Comparison of ENCODE assay signal across 10 cellular contexts in the genomic region with DNA sequence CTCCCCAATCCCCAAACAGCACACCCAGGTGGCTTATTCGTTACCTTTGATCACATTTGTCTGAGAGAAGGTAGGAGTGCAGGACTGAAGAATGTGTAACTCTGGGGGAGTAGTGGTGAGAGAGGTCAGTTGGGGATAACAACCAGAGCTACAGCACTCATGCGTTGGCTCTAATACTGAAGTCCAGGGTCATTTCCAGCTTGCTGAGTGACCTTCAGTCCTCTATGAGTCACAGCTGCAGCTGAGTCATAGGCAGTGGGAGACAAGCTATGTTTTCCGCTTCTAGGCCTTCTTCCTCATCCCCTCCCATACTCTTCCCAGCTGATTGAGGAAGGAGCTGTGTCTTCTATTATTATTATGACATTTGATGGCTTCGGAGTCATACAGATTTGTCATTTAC. TPM values are rescaled to one million over a fixed set of nuclear protein-coding genes. Genes with fewer than 3 reads are reported as not detected.
A peak's percentile ranks its signal among the peaks of the same experiment; 100 is the strongest.
DNase-seq lines count a peak whose midpoint lies in the region; ATAC-seq and TF ChIP-seq lines count a peak whose summit lies in the region.
"Had no signal": no experiment of that assay in that cellular context is flagged by ENCODE, and none has a peak within 500 bp of the region (broad histone marks: within the 10 kb centered on the region; RNA-seq: fewer than 3 reads in every experiment).

No MANE protein-coding gene starts in this region.

- no peaks in the 10 kb centered on the region for H3K9me3 Mint-ChIP-seq in HFFc6

- no peaks in the 10 kb centered on the region for H3K36me3 Mint-ChIP-seq in HFFc6 (ENCODE audit: low read depth)

- peaks cover 30% of the 10 kb centered on the region for H3K4me1 Mint-ChIP-seq in HFFc6 (ENCODE audit: low read depth)

- TF ChIP-seq POLR2A in stomach (IDR thresholded peaks at IDR 0.05), result no peak

- 19 to 40% (median 32%) methylated on average over 4 of the region's 4 CpGs for WGBS in stomach, 5 donors

- H3K27ac Mint-ChIP-seq in HFFc6, result peak overlapping the region; percentile 46

- no peak overlapping the region for H3K4me3 Mint-ChIP-seq in HFFc6

- TF ChIP-seq EP300 in stomach (IDR thresholded peaks at IDR 0.05), result no peak

- no peaks in the 10 kb centered on the region for H3K9me3 ChIP-seq in stomach
- H3K9me3 ChIP-seq in A673 (ENCODE audit: low read depth, low read length, poor library complexity, severe bottlenecking), result no peaks in the 10 kb centered on the region

- H3K27me3 ChIP-seq in stomach (no peaks in the 10 kb centered on the region), A673 (replicated peaks; ENCODE audit: insufficient read depth, low read depth, low read length, poor library complexity) (no peaks in the 10 kb centered on the region)

- H3K4me1 ChIP-seq in stomach (peaks cover 0 to 17% (median 8%) of the 10 kb centered on the region in 4 donors), A673 (ENCODE audit: insufficient read depth, low read length, poor library complexity, severe bottlenecking) (no peaks in the 10 kb centered on the region)

- BruUV-seq in A673 (replicated peaks; lab: Mats Ljungman, UMichigan), result no TSS peak

- intact Hi-C loops in left ventricle myocardium superior (cut with micrococcal nuclease) (no loop called here), stomach (cut with DNase I; ENCODE audit: low total_unique reads) (no loop called here), A673 (cut with micrococcal nuclease; ENCODE audit: unreplicated experiment) (no loop called here)

- H3K4me3 ChIP-seq in stomach, result no peak overlapping the region
- no peak overlapping the region for H3K4me3 ChIP-seq in A673 (ENCODE audit: low read depth, low read length, poor library complexity, severe bottlenecking)

- peak overlapping the region in 3 of 5 donors; percentile 27 to 59 (median 32) for H3K27ac ChIP-seq in stomach
- no peak overlapping the region for H3K27ac ChIP-seq in A673 (ENCODE audit: low read depth, low read length, poor library complexity, severe bottlenecking)

- CTCF ChIA-PET in A673 (lab: Charles Lee), result no interaction called here

- peak; percentile 100 for ATAC-seq in left ventricle myocardium superior
- no peak for ATAC-seq in activated CD4-positive, CD25-positive, alpha-beta regulatory T cell treated with anti-CD3 and anti-CD28 coated beads, Interleukin-2, amount 50 U/mL, for 24 hours

- no peaks in the 10 kb centered on the region for H3K27me3 Mint-ChIP-seq in HFFc6 (ENCODE audit: insufficient read depth)

- H3K36me3 ChIP-seq in stomach, result no peaks in the 10 kb centered on the region
- H3K36me3 ChIP-seq in A673 (ENCODE audit: insufficient read depth, low read length, poor library complexity, severe bottlenecking), result no peaks in the 10 kb centered on the region

- DNase-seq in HFFc6 (peak; percentile 59), amniotic stem cell (lab: John Stamatoyannopoulos, UW) (peak; percentile 35), left ventricle myocardium superior (peak; percentile 31), stomach (peak; percentile 40), A673 (ENCODE audit: low spot score) (no peak), DMS79 treated with DMSO at 0.1 percent for 48 hours (lab: John Stamatoyannopoulos, UW) (no peak), NCI-H1417 treated with DMSO at 0.1 percent for 48 hours (lab: John Stamatoyannopoulos, UW) (no peak)
- DNase-seq: activated naive CD4-positive, alpha-beta T cell treated with anti-CD3 and anti-CD28 coated beads, Interleukin-2, amount 50 U/mL, for 16 hours had no signal

- POLR2A ChIA-PET in A673 (lab: Charles Lee; ENCODE audit: low non-redundant PET), result no interaction called here

- no peak for TF ChIP-seq CTCF in HFFc6 (IDR thresholded peaks at IDR 0.05)
- no peak for TF ChIP-seq CTCF in stomach (IDR thresholded peaks at IDR 0.05)
- TF ChIP-seq CTCF in A673 (conservative IDR thresholded peaks at IDR 0.05; ENCODE audit: low read depth, low read length), result no peak

RNA-seq across cellular contexts. Expression of a gene that starts 31.6 kb away (rescaled TPM):
- not detected for total RNA-seq in HFFc6 (2021; fragmentation: NEBNext Ultra II Directional; extraction: Animal tissue kit (Norgen Biotek cat#: 25700))
- not detected for total RNA-seq in left ventricle myocardium superior
- not detected for total RNA-seq in stomach
- not detected for polyA plus RNA-seq in stomach
- not detected in 2 replicates for total RNA-seq in A673 (2021)
- polyA plus RNA-seq: keratinocyte had no signal

Comparison
In these comparisons a context has a peak if more than half of its experiments do, and no peak if none do; other contexts are left out.
1. DNase-seq: peak in HFFc6 (single experiment), amniotic stem cell (single experiment), left ventricle myocardium superior (single experiment) and stomach (single experiment); none in A673 (single experiment), DMS79 treated with DMSO at 0.1 percent for 48 hours (single experiment) and NCI-H1417 treated with DMSO at 0.1 percent for 48 hours (single experiment).